In genomic region chr17:47897561-47897960, GRCh38 we compare ENCODE assay signal across 8 cellular contexts. TPM values are rescaled to one million over a fixed set of nuclear protein-coding genes. Genes with fewer than 3 reads are reported as not detected.
DNase-seq lines count a peak whose midpoint lies in the region; FAIRE-seq and TF ChIP-seq lines count a peak whose summit lies in the region.

No MANE protein-coding gene starts in this region.

- no peak for FAIRE-seq in keratinocyte (lab: Jason Lieb, UNC)

- no peaks in the 10 kb centered on the region for H3K9me3 ChIP-seq in keratinocyte (ENCODE audit: control insufficient read depth, low read depth, low read length)
- no peaks in the 10 kb centered on the region for H3K9me3 ChIP-seq in stomach smooth muscle (ENCODE audit: control insufficient read depth in 2 of 2, low read length in 2 of 2)

- no peak overlapping the region for H2AFZ ChIP-seq in keratinocyte (ENCODE audit: control insufficient read depth, low read length)

- no peaks in the 10 kb centered on the region for H3K27me3 ChIP-seq in keratinocyte (ENCODE audit: control insufficient read depth, extremely low read depth, insufficient read depth, low read length)
- H3K27me3 ChIP-seq in stomach smooth muscle (ENCODE audit: control insufficient read depth in 1 of 2, insufficient read depth in 2 of 2, low read length in 2 of 2): no peaks in the 10 kb centered on the region

- H3K4me1 ChIP-seq in keratinocyte (ENCODE audit: control insufficient read depth, extremely low read depth, insufficient read depth, low read length) (peaks cover 29% of the 10 kb centered on the region), stomach smooth muscle (ENCODE audit: control insufficient read depth, insufficient read depth, low read length) (peaks cover 40% of the 10 kb centered on the region)

- H3K4me3 Mint-ChIP-seq in T-helper 2 cell treated with Interferon-gamma antibody and Interleukin-4, amounts not matched to agents 5 μg/mL and 100 μg/mL, for 36 hours: peak overlapping the region; percentile 88
- H3K4me3 Mint-ChIP-seq in activated naive CD8-positive, alpha-beta T cell: peak overlapping the region; percentile 94

- no peaks in the 10 kb centered on the region for H3K9me3 Mint-ChIP-seq in T-helper 2 cell treated with Interferon-gamma antibody and Interleukin-4, amounts not matched to agents 5 μg/mL and 100 μg/mL, for 36 hours
- no peaks in the 10 kb centered on the region for H3K9me3 Mint-ChIP-seq in activated naive CD8-positive, alpha-beta T cell (ENCODE audit: low read depth)

- H3K36me3 Mint-ChIP-seq in T-helper 2 cell treated with Interferon-gamma antibody and Interleukin-4, amounts not matched to agents 5 μg/mL and 100 μg/mL, for 36 hours (ENCODE audit: low read depth): peaks cover 16% of the 10 kb centered on the region
- H3K36me3 Mint-ChIP-seq in activated naive CD8-positive, alpha-beta T cell: peaks cover 6% of the 10 kb centered on the region

- H3K4me1 Mint-ChIP-seq in T-helper 2 cell treated with Interferon-gamma antibody and Interleukin-4, amounts not matched to agents 5 μg/mL and 100 μg/mL, for 36 hours (ENCODE audit: low read depth): peaks cover 33% of the 10 kb centered on the region
- peaks cover 50% of the 10 kb centered on the region for H3K4me1 Mint-ChIP-seq in activated naive CD8-positive, alpha-beta T cell (ENCODE audit: low read depth)

- H3K27ac ChIP-seq in keratinocyte (ENCODE audit: control insufficient read depth, insufficient read depth, low read length): no peak overlapping the region
- H3K27ac ChIP-seq in stomach smooth muscle (ENCODE audit: low read length): peak overlapping the region; percentile 97

- no peaks in the 10 kb centered on the region for H4K20me1 ChIP-seq in keratinocyte (ENCODE audit: control insufficient read depth, extremely low read depth, insufficient read depth, low read length)

- no peak overlapping the region for H3K27ac Mint-ChIP-seq in T-helper 2 cell treated with Interferon-gamma antibody and Interleukin-4, amounts not matched to agents 5 μg/mL and 100 μg/mL, for 36 hours
- H3K27ac Mint-ChIP-seq in activated naive CD8-positive, alpha-beta T cell: no peak overlapping the region

- no peaks in the 10 kb centered on the region for H3K27me3 Mint-ChIP-seq in T-helper 2 cell treated with Interferon-gamma antibody and Interleukin-4, amounts not matched to agents 5 μg/mL and 100 μg/mL, for 36 hours (ENCODE audit: low read depth)
- no peaks in the 10 kb centered on the region for H3K27me3 Mint-ChIP-seq in activated naive CD8-positive, alpha-beta T cell

- TF ChIP-seq CTCF in keratinocyte (optimal IDR thresholded peaks at IDR 0.05 in 1 of 3, IDR thresholded peaks at IDR 0.05 in 1 of 3, conservative IDR thresholded peaks at IDR 0.05 in 1 of 3; ENCODE audit: extremely low read depth in 1 of 3, insufficient read depth in 2 of 3, low read length in 3 of 3): no peak

- dilution Hi-C loops in keratinocyte (cut with MboI; ENCODE audit: extremely low pct_ligation_motif_present, low sequenced_read_pairs): no loop called here

- H3K9ac ChIP-seq in keratinocyte (ENCODE audit: control insufficient read depth, extremely low read depth, insufficient read depth, low read length): peak overlapping the region; percentile 90
- H3K9ac ChIP-seq in stomach smooth muscle (ENCODE audit: low read length in 2 of 2): peak overlapping the region; percentile 95 to 96

- H3K36me3 ChIP-seq in keratinocyte (ENCODE audit: control insufficient read depth in 2 of 2, extremely low read depth in 1 of 2, insufficient read depth in 2 of 2, low read length in 2 of 2) (peaks cover 0 to 4% of the 10 kb centered on the region in 2 experiments), stomach smooth muscle (ENCODE audit: control insufficient read depth in 2 of 2, insufficient read depth in 2 of 2, low read length in 2 of 2) (peaks cover 0 to 2% of the 10 kb centered on the region in 2 donors)

- peak overlapping the region in 2 of 3 experiments; percentile 78 to 82 for H3K4me3 ChIP-seq in keratinocyte (ENCODE audit: control insufficient read depth in 2 of 3, extremely low read depth in 1 of 3, insufficient read depth in 2 of 3, low read depth in 1 of 3, low read length in 3 of 3)
- peak overlapping the region; percentile 95 to 100 for H3K4me3 ChIP-seq in stomach smooth muscle (ENCODE audit: low read length in 2 of 2)

- H3K4me2 ChIP-seq in keratinocyte (ENCODE audit: control insufficient read depth, extremely low read depth, insufficient read depth, low read depth, low read length): peak overlapping the region; percentile 96

- no peak for DNase-seq in T-helper 2 cell treated with Interferon-gamma antibody and Interleukin-4, amounts not matched to agents 5 μg/mL and 100 μg/mL, for 36 hours (ENCODE audit: low spot score)
- DNase-seq in T-helper 2 cell (no peak), keratinocyte (ENCODE audit: low read depth, low spot score) (no peak), NCI-H524 treated with DMSO at 0.1 percent for 48 hours (lab: John Stamatoyannopoulos, UW) (no peak), DMS53 (lab: John Stamatoyannopoulos, UW) (no peak)
- DNase-seq in stimulated activated CD4-positive, alpha-beta T cell treated with anti-CD3 and anti-CD28 coated beads, Interleukin-2, amount 100 ng/mL, for 48 hours: no peak

- H3K79me2 ChIP-seq in keratinocyte (ENCODE audit: control insufficient read depth, insufficient read depth, low read length): peaks cover 9% of the 10 kb centered on the region

- H3K9me1 ChIP-seq in keratinocyte (ENCODE audit: control insufficient read depth, extremely low read depth, insufficient read depth, low read length): no peaks in the 10 kb centered on the region

RNA-seq across cellular contexts. Expression of gene SP2, which starts 1.5 kb away (rescaled TPM):
- 1.4 to 3.9 TPM (median 2.1 TPM) in 3 replicates for polyA plus RNA-seq in keratinocyte
- 3.3 TPM for polyA plus RNA-seq in keratinocyte (2011; ENCODE audit: low read depth)
- 4.6 and 5.4 TPM in 2 replicates for polyA plus RNA-seq in keratinocyte (2011; cell fraction: cytosol; rRNA removed)
- polyA plus RNA-seq in keratinocyte (2011; cell fraction: nucleus; rRNA removed): 12.5 and 13.3 TPM in 2 replicates
- polyA plus RNA-seq in keratinocyte (2012; ENCODE audit: low replicate concordance): 9.8 and 11.7 TPM in 2 replicates
- polyA minus RNA-seq in keratinocyte: 3.7 to 19.6 TPM (median 4.8 TPM) in 3 replicates
- 6.7 TPM for polyA minus RNA-seq in keratinocyte (2011; cell fraction: cytosol; rRNA and poly(A)+ RNA removed)
- polyA minus RNA-seq in keratinocyte (2011; cell fraction: nucleus; rRNA and poly(A)+ RNA removed): 1.9 and 3.6 TPM in 2 replicates

RNA-seq across cellular contexts. Expression of gene PNPO, which starts 43.8 kb away (rescaled TPM):
- 35.5 to 71.9 TPM (median 41.1 TPM) in 3 replicates for polyA plus RNA-seq in keratinocyte
- polyA plus RNA-seq in keratinocyte (2011; ENCODE audit: low read depth): 5.4 TPM
- 41.4 and 45.0 TPM in 2 replicates for polyA plus RNA-seq in keratinocyte (2011; cell fraction: cytosol; rRNA removed)
- polyA plus RNA-seq in keratinocyte (2011; cell fraction: nucleus; rRNA removed): 31.6 and 37.0 TPM in 2 replicates
- 19.8 and 30.0 TPM in 2 replicates for polyA plus RNA-seq in keratinocyte (2012; ENCODE audit: low replicate concordance)
- polyA minus RNA-seq in keratinocyte: 54.3 to 92.5 TPM (median 80.0 TPM) in 3 replicates
- polyA minus RNA-seq in keratinocyte (2011; cell fraction: cytosol; rRNA and poly(A)+ RNA removed): 65.0 TPM
- 19.4 and 26.8 TPM in 2 replicates for polyA minus RNA-seq in keratinocyte (2011; cell fraction: nucleus; rRNA and poly(A)+ RNA removed)

RNA-seq across cellular contexts. Expression of gene SP6, which starts 46.6 kb away (rescaled TPM):
- 2.0 to 3.0 TPM (median 2.0 TPM) in 3 replicates for polyA plus RNA-seq in keratinocyte
- polyA plus RNA-seq in keratinocyte (2011; ENCODE audit: low read depth): 1.6 TPM
- polyA plus RNA-seq in keratinocyte (2011; cell fraction: cytosol; rRNA removed): 2.0 and 2.1 TPM in 2 replicates
- 6.7 and 8.5 TPM in 2 replicates for polyA plus RNA-seq in keratinocyte (2011; cell fraction: nucleus; rRNA removed)
- 3.1 and 9.5 TPM in 2 replicates for polyA plus RNA-seq in keratinocyte (2012; ENCODE audit: low replicate concordance)
- polyA minus RNA-seq in keratinocyte: 1.2 to 2.5 TPM (median 1.6 TPM) in 3 replicates
- 2.5 TPM for polyA minus RNA-seq in keratinocyte (2011; cell fraction: cytosol; rRNA and poly(A)+ RNA removed)
- polyA minus RNA-seq in keratinocyte (2011; cell fraction: nucleus; rRNA and poly(A)+ RNA removed): 4.4 and 4.5 TPM in 2 replicates

RNA-seq across cellular contexts. Expression of gene SCRN2, which starts 56.5 kb away (rescaled TPM):
- polyA plus RNA-seq in keratinocyte: 17.1 to 26.4 TPM (median 24.8 TPM) in 3 replicates
- 7.4 TPM for polyA plus RNA-seq in keratinocyte (2011; ENCODE audit: low read depth)
- 9.8 and 21.7 TPM in 2 replicates for polyA plus RNA-seq in keratinocyte (2011; cell fraction: cytosol; rRNA removed)
- polyA plus RNA-seq in keratinocyte (2011; cell fraction: nucleus; rRNA removed): 62.5 and 68.2 TPM in 2 replicates
- 19.2 and 28.0 TPM in 2 replicates for polyA plus RNA-seq in keratinocyte (2012; ENCODE audit: low replicate concordance)
- 14.6 to 22.0 TPM (median 14.9 TPM) in 3 replicates for polyA minus RNA-seq in keratinocyte
- polyA minus RNA-seq in keratinocyte (2011; cell fraction: cytosol; rRNA and poly(A)+ RNA removed): 17.8 TPM
- 15.2 and 16.5 TPM in 2 replicates for polyA minus RNA-seq in keratinocyte (2011; cell fraction: nucleus; rRNA and poly(A)+ RNA removed)
